ENCODE assay signal across 8 cellular contexts in the genomic region with DNA sequence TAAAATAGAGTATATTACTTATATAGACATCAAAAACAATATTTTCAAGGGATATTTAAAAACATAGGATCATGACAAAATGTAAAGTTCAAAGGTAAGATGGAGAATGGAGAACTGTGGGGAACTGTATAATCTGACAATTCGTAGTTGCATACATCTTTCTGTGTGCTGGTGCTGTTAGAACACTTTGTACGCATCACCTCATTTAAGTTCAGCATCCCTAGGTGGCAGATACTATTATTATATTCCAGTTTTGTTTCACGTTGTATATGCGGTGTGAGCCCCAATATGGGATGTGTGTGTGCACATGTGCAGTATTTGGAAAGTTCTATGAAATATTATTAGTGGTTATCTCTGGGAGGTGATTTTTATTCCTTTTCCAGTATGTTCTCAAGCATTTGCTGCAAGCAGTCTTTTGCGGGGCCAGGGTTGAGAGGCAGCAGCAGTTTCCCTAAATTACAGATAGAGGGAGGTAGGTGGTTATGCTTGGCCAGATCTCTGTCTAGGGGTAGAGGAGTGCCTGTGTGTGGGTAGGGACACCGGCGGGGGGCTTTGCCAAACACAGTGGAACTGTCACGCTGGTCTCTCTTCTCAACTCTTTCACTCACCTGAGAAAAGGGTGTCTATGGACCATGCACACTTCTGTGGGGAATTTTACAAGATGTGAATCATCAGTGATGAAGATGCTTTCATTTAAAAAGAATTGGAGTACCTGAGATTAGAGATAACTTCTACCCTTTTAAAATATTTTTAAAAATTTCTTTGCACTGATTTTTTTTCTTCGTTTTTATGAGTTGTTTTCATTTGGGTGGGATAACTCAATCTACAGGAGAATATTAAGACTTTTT. TPM values are rescaled to one million over a fixed set of nuclear protein-coding genes. Genes with fewer than 3 reads are reported as not detected.
DNase-seq lines count a peak whose midpoint lies in the region; ATAC-seq and TF ChIP-seq lines count a peak whose summit lies in the region.

No MANE protein-coding gene starts in this region.

- peak; percentile 72 for ATAC-seq in Right ventricle myocardium superior (ENCODE audit: poor library complexity)
- peak; percentile 67 for ATAC-seq in HG03460 (IDR thresholded peaks at IDR 0.05; ENCODE audit: unreplicated experiment)

- no peak overlapping the region for H3K4me3 Mint-ChIP-seq in chondrocyte (ENCODE audit: unreplicated experiment)

- peak overlapping the region; percentile 4 for H3K27ac Mint-ChIP-seq in chondrocyte (ENCODE audit: unreplicated experiment)

- TF ChIP-seq CTCF in chondrocyte (IDR thresholded peaks at IDR 0.05), result peak; percentile 84

- no peaks in the 10 kb centered on the region for H3K36me3 Mint-ChIP-seq in chondrocyte (ENCODE audit: low read depth)

- intact Hi-C loops in Right ventricle myocardium superior (cut with DNase I) (no loop called here), cardiac septum (cut with DNase I) (loop anchor here (10.0 kb wide), 3 partner anchors 215 to 365 kb away; a partner anchor contains a TSS)

- no peaks in the 10 kb centered on the region for H3K9me3 Mint-ChIP-seq in chondrocyte (ENCODE audit: low read depth)

- DNase-seq in Right ventricle myocardium superior, result no peak
- DNase-seq in cardiac septum (ENCODE audit: low spot score), result no peak
- DNase-seq in SKM-1 treated with dmso at 0.1 percent for 144 hours (lab: John Stamatoyannopoulos, UW; ENCODE audit: unreplicated experiment), result peak; percentile 29
- no peak for DNase-seq in chondrocyte (ENCODE audit: low spot score)
- DNase-seq in midbrain (lab: John Stamatoyannopoulos, UW), result peak; percentile 22
- DNase-seq in ecto neural progenitor cell (ENCODE audit: low spot score), result no peak
- DNase-seq in HuH-7 (ENCODE audit: low spot score), result no peak

- H3K4me1 Mint-ChIP-seq in chondrocyte (ENCODE audit: low read depth), result peaks cover 5% of the 10 kb centered on the region

- H3K27me3 Mint-ChIP-seq in chondrocyte (ENCODE audit: low read depth), result no peaks in the 10 kb centered on the region

RNA-seq across cellular contexts. Expression of a gene that starts 55.6 kb away (rescaled TPM):
- total RNA-seq in Right ventricle myocardium superior (8.4 TPM), cardiac septum (5.4 TPM), chondrocyte (0.57 to 2.1 TPM (median 1.1 TPM) in 3 replicates)

Comparison
In these comparisons a context has a peak if more than half of its experiments do, and no peak if none do; other contexts are left out.
1. DNase-seq: peak in SKM-1 treated with dmso at 0.1 percent for 144 hours (single experiment) and midbrain (single experiment); none in Right ventricle myocardium superior (single experiment), cardiac septum (single experiment), chondrocyte (single experiment), ecto neural progenitor cell (single experiment) and HuH-7 (single experiment).